In the genomic region with DNA sequence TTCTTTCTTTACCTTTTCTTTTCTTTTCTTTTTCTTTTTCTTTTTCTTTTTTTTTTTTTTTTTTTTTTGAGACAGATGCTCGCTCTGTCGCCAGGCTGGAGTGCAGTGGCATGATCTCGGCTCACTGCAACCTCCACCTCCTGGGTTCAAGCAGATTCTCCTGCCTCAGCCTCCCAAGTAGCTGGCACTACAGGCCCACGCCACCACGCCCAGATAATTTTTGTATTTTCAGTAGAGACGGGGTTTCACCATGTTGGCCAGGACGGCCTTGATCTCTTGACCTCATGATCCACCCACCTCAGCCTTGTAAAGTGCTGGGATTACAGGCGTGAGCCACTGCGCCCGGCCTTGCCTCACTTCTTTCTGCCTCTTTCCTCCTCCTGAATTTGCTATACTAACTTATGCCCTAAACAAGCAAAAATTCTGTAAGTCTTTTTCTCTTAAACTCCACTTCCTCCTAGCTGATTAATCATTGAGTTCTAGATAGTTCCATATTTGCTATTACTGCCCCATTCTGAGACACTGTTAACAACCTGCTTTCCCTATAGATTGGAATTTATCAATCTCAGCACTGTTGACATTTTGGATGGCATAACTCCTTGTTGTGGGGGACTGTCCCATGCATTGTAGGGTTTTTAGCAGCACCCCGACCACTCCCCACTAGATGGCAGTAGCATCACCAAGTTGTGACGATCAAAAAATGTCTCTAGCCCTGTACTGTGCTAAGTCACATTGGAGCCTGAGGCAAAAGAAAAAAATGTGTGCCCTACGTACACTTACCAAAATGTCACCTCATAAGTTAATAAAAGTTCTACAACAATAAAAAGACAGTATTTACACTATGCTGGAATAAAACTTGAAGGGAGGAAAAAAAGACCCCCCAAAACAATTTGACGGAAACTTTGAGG, we compare ENCODE assay signal across 1 cellular context.
TF ChIP-seq lines count a peak whose summit lies in the region.

No MANE protein-coding gene starts in this region.

TF ChIP-seq in HepG2, 621 proteins besides CTCF, POLR2A, EP300 and RAD21 (continued from another document and continues in another):
- TF ChIP-seq ZBTB49 (CRISPR knock-in tag; IDR thresholded peaks at IDR 0.05; ENCODE audit: borderline replicate concordance), result 0 out of 2 replicates have a peak, but pooled peaks have one; percentile 53
- TF ChIP-seq ZNF205 (CRISPR knock-in tag; IDR thresholded peaks at IDR 0.05), result peak; percentile 41; the same call in 1 of the 2 replicates
- TF ChIP-seq POGZ (CRISPR knock-in tag; IDR thresholded peaks at IDR 0.05), result peak; percentile 49; the same call in 1 of the 2 replicates
- 0 out of 2 replicates have a peak, but pooled peaks have one; percentile 48 for TF ChIP-seq ERF (CRISPR knock-in tag; IDR thresholded peaks at IDR 0.05)
- TF ChIP-seq SRSF1 (optimal IDR thresholded peaks at IDR 0.05; ENCODE audit: low read depth, low read length), result no peak
- 0 out of 2 replicates have a peak, but pooled peaks have one; percentile 60 for TF ChIP-seq ZFP82 (CRISPR knock-in tag; IDR thresholded peaks at IDR 0.05; ENCODE audit: borderline replicate concordance)
- no peak for TF ChIP-seq HMGA1 (CRISPR knock-in tag; conservative IDR thresholded peaks at IDR 0.05)
- peak; percentile 84 for TF ChIP-seq GFI1 (CRISPR knock-in tag; IDR thresholded peaks at IDR 0.05; ENCODE audit: borderline replicate concordance)
- peak; percentile 4; the same call in 1 of the 2 replicates for TF ChIP-seq GATAD2A (CRISPR knock-in tag; IDR thresholded peaks at IDR 0.05)
- TF ChIP-seq NPAS2 (CRISPR knock-in tag; IDR thresholded peaks at IDR 0.05; ENCODE audit: borderline replicate concordance), result no peak
- 0 out of 2 replicates have a peak, but pooled peaks have one; percentile 16 for TF ChIP-seq RCOR2 (CRISPR knock-in tag; IDR thresholded peaks at IDR 0.05)
- TF ChIP-seq HOXA7 (CRISPR knock-in tag; IDR thresholded peaks at IDR 0.05), result no peak
- 0 out of 4 replicates have a peak, but pooled peaks of 1 of the 2 experiments have one; percentile 28 for TF ChIP-seq KLF16 (CRISPR knock-in tag; IDR thresholded peaks at IDR 0.05)
- peak; percentile 76; the same call in 1 of the 2 replicates for TF ChIP-seq CHD4 (IDR thresholded peaks at IDR 0.05; ENCODE audit: borderline replicate concordance, low read length)
- TF ChIP-seq ZNF598 (CRISPR knock-in tag; IDR thresholded peaks at IDR 0.05; ENCODE audit: borderline replicate concordance), result no peak
- no peak for TF ChIP-seq RBFOX2 (IDR thresholded peaks at IDR 0.05; ENCODE audit: low read depth, low read length)
- TF ChIP-seq SALL1 (CRISPR knock-in tag; IDR thresholded peaks at IDR 0.05), result peak; percentile 66
- TF ChIP-seq ZNF12 (CRISPR knock-in tag; IDR thresholded peaks at IDR 0.05), result 0 out of 2 replicates have a peak, but pooled peaks have one; percentile 44
- 0 out of 2 replicates have a peak, but pooled peaks have one; percentile 33 for TF ChIP-seq HNF4A (CRISPR knock-in tag; IDR thresholded peaks at IDR 0.05)
- TF ChIP-seq HIC2 (CRISPR knock-in tag; IDR thresholded peaks at IDR 0.05; ENCODE audit: low read depth), result peak; percentile 29; the same call in 1 of the 2 replicates
- TF ChIP-seq ZNF460 (CRISPR knock-in tag; IDR thresholded peaks at IDR 0.05; ENCODE audit: borderline replicate concordance), result peak; percentile 92
- peak; percentile 58; the same call in 1 of the 2 replicates for TF ChIP-seq ARNT2 (CRISPR knock-in tag; IDR thresholded peaks at IDR 0.05; ENCODE audit: low read depth)
- TF ChIP-seq ZNF772 (CRISPR knock-in tag; IDR thresholded peaks at IDR 0.05), result 0 out of 2 replicates have a peak, but pooled peaks have one; percentile 27
- 0 out of 2 replicates have a peak, but pooled peaks have one; percentile 18 for TF ChIP-seq RARA (CRISPR knock-in tag; IDR thresholded peaks at IDR 0.05)
- 0 out of 2 replicates have a peak, but pooled peaks have one; percentile 16 for TF ChIP-seq ZBTB25 (CRISPR knock-in tag; IDR thresholded peaks at IDR 0.05)
- TF ChIP-seq FOXA1 (IDR thresholded peaks at IDR 0.05), result no peak
- peak; percentile 59 for TF ChIP-seq FOXA1 (CRISPR knock-in tag; IDR thresholded peaks at IDR 0.05)
- TF ChIP-seq NR2C2 (CRISPR knock-in tag; IDR thresholded peaks at IDR 0.05; ENCODE audit: borderline replicate concordance), result 0 out of 2 replicates have a peak, but pooled peaks have one; percentile 5
- no peak for TF ChIP-seq ZMYM3 (CRISPR knock-in tag; IDR thresholded peaks at IDR 0.05)
- no peak for TF ChIP-seq ZNF761 (CRISPR knock-in tag; conservative IDR thresholded peaks at IDR 0.05)
- TF ChIP-seq TBX2 (CRISPR knock-in tag; IDR thresholded peaks at IDR 0.05; ENCODE audit: borderline replicate concordance), result peak; percentile 56; the same call in 1 of the 2 replicates
- TF ChIP-seq NCOA2 (CRISPR knock-in tag; IDR thresholded peaks at IDR 0.05), result peak; percentile 46; the same call in 1 of the 2 replicates
- TF ChIP-seq KDM5B (CRISPR knock-in tag; IDR thresholded peaks at IDR 0.05; ENCODE audit: borderline replicate concordance), result 0 out of 2 replicates have a peak, but pooled peaks have one; percentile 12
- 0 out of 2 replicates have a peak, but pooled peaks have one; percentile 25 for TF ChIP-seq HMG20B (CRISPR knock-in tag; conservative IDR thresholded peaks at IDR 0.05)
- peak; percentile 46 for TF ChIP-seq ASH2L (IDR thresholded peaks at IDR 0.05; ENCODE audit: insufficient read length, low read depth, low read length)
- TF ChIP-seq ATF4 (CRISPR knock-in tag; IDR thresholded peaks at IDR 0.05), result peak in 1 of 2 experiments; percentile 11; a peak in 1 of 4 replicates
- 0 out of 2 replicates have a peak, but pooled peaks have one; percentile 52 for TF ChIP-seq ZSCAN29 (CRISPR knock-in tag; conservative IDR thresholded peaks at IDR 0.05)
- 0 out of 2 replicates have a peak, but pooled peaks have one; percentile 17 for TF ChIP-seq ARID4A (CRISPR knock-in tag; IDR thresholded peaks at IDR 0.05; ENCODE audit: borderline replicate concordance)
- peak; percentile 13; the same call in 1 of the 2 replicates for TF ChIP-seq CREB1 (IDR thresholded peaks at IDR 0.05)
- peak; percentile 53 for TF ChIP-seq CREB1 (CRISPR knock-in tag; IDR thresholded peaks at IDR 0.05)
- TF ChIP-seq ZNF512B (CRISPR knock-in tag; IDR thresholded peaks at IDR 0.05; ENCODE audit: borderline replicate concordance), result 0 out of 2 replicates have a peak, but pooled peaks have one; percentile 31
- 0 out of 2 replicates have a peak, but pooled peaks have one; percentile 12 for TF ChIP-seq KDM3A (CRISPR knock-in tag; IDR thresholded peaks at IDR 0.05; ENCODE audit: low read depth)
- TF ChIP-seq RXRB (CRISPR knock-in tag; IDR thresholded peaks at IDR 0.05; ENCODE audit: borderline replicate concordance), result peak; percentile 6; the same call in 1 of the 2 replicates
